Comparison of ENCODE assay signal across 17 cellular contexts in the genomic region with DNA sequence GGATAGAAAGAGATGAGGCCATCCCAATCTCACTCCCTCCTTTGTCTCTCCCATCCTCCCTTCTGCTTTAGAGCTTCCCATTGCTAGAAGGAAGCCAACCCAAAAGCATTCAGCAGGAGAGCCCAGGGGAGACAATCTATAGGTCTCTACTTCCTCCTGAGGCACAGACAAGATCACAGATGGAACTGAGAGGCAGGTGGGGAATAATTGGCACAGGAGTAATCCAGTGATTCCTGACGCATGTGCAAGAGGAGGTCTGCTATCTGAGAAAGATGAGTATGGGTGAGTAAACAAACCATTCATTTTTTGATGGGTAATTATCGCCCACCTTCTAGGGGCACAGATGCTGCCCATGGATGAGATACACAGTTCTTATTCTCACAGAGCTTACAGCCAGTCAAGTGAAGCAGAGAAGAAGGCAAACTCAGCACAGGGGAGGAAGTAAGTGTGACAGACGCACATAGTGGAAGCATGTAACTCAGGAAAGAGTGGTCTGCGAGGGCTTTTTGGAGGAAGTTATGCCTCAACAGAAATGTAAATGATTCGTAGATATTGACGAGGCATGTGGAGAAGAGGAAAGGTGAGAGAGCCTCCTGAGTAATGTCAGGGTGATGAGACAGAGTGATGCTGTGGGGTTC.
DNase-seq lines count a peak whose midpoint lies in the region; ATAC-seq and TF ChIP-seq lines count a peak whose summit lies in the region.
"Had no signal": no experiment of that assay in that cellular context is flagged by ENCODE, and none has a peak within 500 bp of the region (broad histone marks: within the 10 kb centered on the region; RNA-seq: fewer than 3 reads in every experiment).

No MANE protein-coding gene starts in this region.

- H3K27me3 ChIP-seq in parathyroid adenoma (ENCODE audit: control insufficient read depth, insufficient read depth, low read length) = no peaks in the 10 kb centered on the region

- H3K27me3 Mint-ChIP-seq in activated CD4-positive, alpha-beta T cell treated with anti-CD3 and anti-CD28 coated beads, Interleukin-2, amount 10 ng/mL, durations not matched to agents 24 days and 14 days = no peaks in the 10 kb centered on the region
- H3K27me3 Mint-ChIP-seq: activated naive CD4-positive, alpha-beta T cell treated with anti-CD3 and anti-CD28 coated beads, Interleukin-2, amount 50 U/mL, for 24 hours; IgD-negative memory B cell had no signal

- ATAC-seq in GM18907 (IDR thresholded peaks at IDR 0.05; ENCODE audit: unreplicated experiment) = peak; percentile 61
- peak; percentile 42 for ATAC-seq in HG02981 (IDR thresholded peaks at IDR 0.05; ENCODE audit: unreplicated experiment)
- ATAC-seq: activated CD4-positive, CD25-positive, alpha-beta regulatory T cell treated with anti-CD3 and anti-CD28 coated beads, Interleukin-2, amount 50 U/mL, for 24 hours; left colon had no signal

- intact Hi-C loops in activated CD4-positive, alpha-beta T cell treated with anti-CD3 and anti-CD28 coated beads, Interleukin-2, amount 10 ng/mL, durations not matched to agents 24 days and 14 days (cut with micrococcal nuclease) = no loop called here

- H3K4me1 Mint-ChIP-seq in activated CD4-positive, alpha-beta T cell treated with anti-CD3 and anti-CD28 coated beads, Interleukin-2, amount 10 ng/mL, durations not matched to agents 24 days and 14 days = no peaks in the 10 kb centered on the region
- H3K4me1 Mint-ChIP-seq: activated naive CD4-positive, alpha-beta T cell treated with anti-CD3 and anti-CD28 coated beads, Interleukin-2, amount 50 U/mL, for 24 hours had no signal

- no peaks in the 10 kb centered on the region for H3K36me3 Mint-ChIP-seq in activated CD4-positive, alpha-beta T cell treated with anti-CD3 and anti-CD28 coated beads, Interleukin-2, amount 10 ng/mL, durations not matched to agents 24 days and 14 days (ENCODE audit: low read depth)
- H3K36me3 Mint-ChIP-seq: CD14-positive monocyte had no signal

- no peak overlapping the region for H3K9ac ChIP-seq in parathyroid adenoma

- no peak for TF ChIP-seq CTCF in parathyroid adenoma (IDR thresholded peaks at IDR 0.05)

- H3K4me3 ChIP-seq in parathyroid adenoma (ENCODE audit: low read depth, low read length) = no peak overlapping the region
- H3K4me3 ChIP-seq: prostate gland had no signal

- DNase-seq in NCI-H2171 treated with DMSO at 0.1 percent for 48 hours (lab: John Stamatoyannopoulos, UW) (peak; percentile 98), NCI-H187 (lab: John Stamatoyannopoulos, UW) (no peak), middle frontal gyrus (ENCODE audit: extremely low spot score, low spot score) (no peak)
- DNase-seq in activated CD4-positive, alpha-beta T cell treated with anti-CD3 and anti-CD28 coated beads, Interleukin-2, amount 10 ng/mL, durations not matched to agents 24 days and 14 days = no peak
- DNase-seq: activated CD8-positive, alpha-beta memory T cell treated with anti-CD3 and anti-CD28 coated beads, Interleukin-2, amount 50 U/mL, for 4 hours; effector memory CD4-positive, alpha-beta T cell; left colon; NCI-H82 had no signal

- H3K9me3 Mint-ChIP-seq in activated CD4-positive, alpha-beta T cell treated with anti-CD3 and anti-CD28 coated beads, Interleukin-2, amount 10 ng/mL, durations not matched to agents 24 days and 14 days = no peaks in the 10 kb centered on the region
- H3K9me3 Mint-ChIP-seq: T-helper 1 cell treated with Interleukin-12 subunit alpha and Interleukin-12 subunit beta and Interleukin-4 antibody, amounts not matched to agents 30 μg/mL and 1 μg/mL, for 36 hours had no signal

- H3K27ac ChIP-seq in parathyroid adenoma = no peak overlapping the region
- H3K27ac ChIP-seq: prostate gland had no signal

- no peaks in the 10 kb centered on the region for H3K79me2 ChIP-seq in parathyroid adenoma

- no peak overlapping the region for H3K4me2 ChIP-seq in parathyroid adenoma (ENCODE audit: low read length)

- H3K4me3 Mint-ChIP-seq in activated CD4-positive, alpha-beta T cell treated with anti-CD3 and anti-CD28 coated beads, Interleukin-2, amount 10 ng/mL, durations not matched to agents 24 days and 14 days = no peak overlapping the region
- H3K4me3 Mint-ChIP-seq: activated naive CD4-positive, alpha-beta T cell treated with anti-CD3 and anti-CD28 coated beads, Interleukin-2, amount 50 U/mL, for 24 hours; CD14-positive monocyte; T-helper 1 cell treated with Interleukin-12 subunit alpha and Interleukin-12 subunit beta and Interleukin-4 antibody, amounts not matched to agents 30 μg/mL and 1 μg/mL, for 36 hours had no signal

- peaks cover 2% of the 10 kb centered on the region for H3K4me1 ChIP-seq in parathyroid adenoma
- H3K4me1 ChIP-seq: prostate gland had no signal

- H2AFZ ChIP-seq in parathyroid adenoma = peak overlapping the region; percentile 1

- H3K36me3 ChIP-seq in parathyroid adenoma (ENCODE audit: control insufficient read depth, insufficient read depth, low read length) = no peaks in the 10 kb centered on the region
- H3K36me3 ChIP-seq: prostate gland had no signal

- no peaks in the 10 kb centered on the region for H3K9me3 ChIP-seq in parathyroid adenoma (ENCODE audit: control insufficient read depth, low read length)
- H3K9me3 ChIP-seq: prostate gland had no signal

- no peak overlapping the region for H3K27ac Mint-ChIP-seq in activated CD4-positive, alpha-beta T cell treated with anti-CD3 and anti-CD28 coated beads, Interleukin-2, amount 10 ng/mL, durations not matched to agents 24 days and 14 days
- H3K27ac Mint-ChIP-seq: activated naive CD4-positive, alpha-beta T cell treated with anti-CD3 and anti-CD28 coated beads, Interleukin-2, amount 50 U/mL, for 24 hours; CD14-positive monocyte; T-helper 1 cell treated with Interleukin-12 subunit alpha and Interleukin-12 subunit beta and Interleukin-4 antibody, amounts not matched to agents 30 μg/mL and 1 μg/mL, for 36 hours had no signal
